ENCODE assay signal across 19 cellular contexts in genomic region chr14:51609251-51609986, GRCh38. TPM values are rescaled to one million over a fixed set of nuclear protein-coding genes. Genes with fewer than 3 reads are reported as not detected.
DNase-seq lines count a peak whose midpoint lies in the region; ATAC-seq, FAIRE-seq and TF ChIP-seq lines count a peak whose summit lies in the region.
"Had no signal": no experiment of that assay in that cellular context is flagged by ENCODE, and none has a peak within 500 bp of the region (broad histone marks: within the 10 kb centered on the region; RNA-seq: fewer than 3 reads in every experiment).

No MANE protein-coding gene starts in this region.

- intact Hi-C loops in sciatic nerve (cut with DNase I): no loop called here
- intact Hi-C loops in HepG2 (cut with micrococcal nuclease; ENCODE audit: unreplicated experiment): no loop called here

- TF ChIP-seq CTCF in HepG2 (CRISPR knock-in tag; IDR thresholded peaks at IDR 0.05): no peak

- POLR2A ChIA-PET in HepG2 (lab: Yijun Ruan, JAX): no interaction called here

- H3K4me2 ChIP-seq in HepG2 (ENCODE audit: low read depth, low read length): no peak overlapping the region

- H3K4me3 ChIP-seq in HepG2 (replicated peaks in 1 of 3; ENCODE audit: insufficient read depth in 1 of 3, low read depth in 2 of 3, low read length in 3 of 3): no peak overlapping the region
- H3K4me3 ChIP-seq: cardiac muscle cell, skin epidermis, transverse colon had no signal

- H4K20me1 ChIP-seq in HepG2 (ENCODE audit: insufficient read depth, low read length): no peaks in the 10 kb centered on the region

- no peaks in the 10 kb centered on the region for H3K36me3 ChIP-seq in HepG2 (replicated peaks in 1 of 2; ENCODE audit: control insufficient read depth in 1 of 2, insufficient read depth in 2 of 2, low read length in 2 of 2)
- H3K36me3 ChIP-seq: cardiac muscle cell, neutrophil, transverse colon had no signal

- no peak overlapping the region for H3K9ac ChIP-seq in HepG2 (ENCODE audit: insufficient read depth, low read depth, low read length)

- H3K79me2 ChIP-seq in HepG2 (ENCODE audit: insufficient read depth, low read length): no peaks in the 10 kb centered on the region

- no peaks in the 10 kb centered on the region for H3K9me3 ChIP-seq in HepG2 (ENCODE audit: low read length)
- H3K9me3 ChIP-seq: neutrophil, transverse colon had no signal

- H3K27me3 ChIP-seq in HepG2 (ENCODE audit: control insufficient read depth in 1 of 2, insufficient read depth in 2 of 2, low read length in 2 of 2): no peaks in the 10 kb centered on the region; a peak in 1 of 5 replicates
- H3K27me3 ChIP-seq: cardiac muscle cell, transverse colon had no signal

- no TSS peak for BruUV-seq in HepG2 (replicated peaks; lab: Mats Ljungman, UMichigan)

- in situ Hi-C loops in HepG2 (cut with HindIII; ENCODE audit: extremely low pct_ligation_motif_present, low pct_unique_long_range_greater_than_20kb): no loop called here

- FAIRE-seq in HepG2 (lab: Jason Lieb, UNC) (no peak), GM12891 (lab: Jason Lieb, UNC) (no peak)

- TF ChIP-seq EP300 in HepG2 (IDR thresholded peaks at IDR 0.05; ENCODE audit: low read depth in 2 of 2, low read length in 2 of 2): no peak
- TF ChIP-seq EP300 in HepG2 (CRISPR knock-in tag; IDR thresholded peaks at IDR 0.05; ENCODE audit: borderline replicate concordance): no peak

- CTCF ChIA-PET in HepG2 (lab: Yijun Ruan, JAX; ENCODE audit: low intra/inter-chr PET ratio, low total read pairs): no interaction called here

- TF ChIP-seq RAD21 in HepG2 (CRISPR knock-in tag; IDR thresholded peaks at IDR 0.05): no peak

- no peak overlapping the region for H3K27ac ChIP-seq in HepG2 (ENCODE audit: extremely low read length, insufficient read depth, low read length)
- H3K27ac ChIP-seq: cardiac muscle cell, neutrophil, transverse colon had no signal

- WGBS in HepG2 (ENCODE audit: low lambda C conversion rate): 57% methylated on average over 8 of the region's 8 CpGs

- peak; percentile 8 for ATAC-seq in GM21526 (IDR thresholded peaks at IDR 0.05; ENCODE audit: low FRiP score, unreplicated experiment)
- peak; percentile 24 for ATAC-seq in sciatic nerve
- no peak for ATAC-seq in HG03457 (IDR thresholded peaks at IDR 0.05; ENCODE audit: unreplicated experiment)
- no peak for ATAC-seq in HepG2
- ATAC-seq: activated CD4-positive, CD25-positive, alpha-beta regulatory T cell treated with anti-CD3 and anti-CD28 coated beads, Interleukin-2, amount 50 U/mL, for 24 hours; HCT116; stimulated activated memory B cell treated with anti-CD40 and anti-IgM and Interleukin-4, amounts not matched to agents 10 μg/mL and 1 μg/mL and 100 μg/mL, for 72 hours had no signal

- no peaks in the 10 kb centered on the region; the same call in 1 of the 2 replicates for H3K4me1 ChIP-seq in HepG2 (ENCODE audit: insufficient read depth, low read length)
- H3K4me1 ChIP-seq: transverse colon had no signal

- no peak overlapping the region for H2AFZ ChIP-seq in HepG2 (ENCODE audit: low read length)

- TF ChIP-seq POLR2A in HepG2 (IDR thresholded peaks at IDR 0.05; ENCODE audit: insufficient read depth in 1 of 2, low read depth in 2 of 2, low read length in 2 of 2): no peak
- TF ChIP-seq POLR2A in GM12891 (IDR thresholded peaks at IDR 0.05; ENCODE audit: low read depth, low read length): no peak

- DNase-seq in NCI-H226: peak; percentile 75
- DNase-seq in dermis blood vessel endothelial cell: peak; percentile 8
- DNase-seq in sciatic nerve (ENCODE audit: low spot score): no peak
- DNase-seq in NK-92 treated with Interleukin-12 subunit alpha and Interleukin-12 subunit beta, amount 100 ng/mL, for 24 hours (lab: John Stamatoyannopoulos, UW): no peak
- DNase-seq in HepG2 (ENCODE audit: low spot score): no peak
- DNase-seq in GM12891 (ENCODE audit: insufficient read length, low spot score): no peak
- DNase-seq: activated naive CD4-positive, alpha-beta T cell; mesendoderm; NCI-H524 treated with DMSO at 0.1 percent for 48 hours; T-helper 1 cell had no signal

TF ChIP-seq in HepG2, 621 proteins besides CTCF, POLR2A, EP300 and RAD21 (continues in another document):
- TF ChIP-seq ZNF850 (CRISPR knock-in tag; conservative IDR thresholded peaks at IDR 0.05) (no peak), ZKSCAN5 (CRISPR knock-in tag; IDR thresholded peaks at IDR 0.05) (no peak), SMYD3 (CRISPR knock-in tag; IDR thresholded peaks at IDR 0.05) (no peak), ZNF205 (CRISPR knock-in tag; IDR thresholded peaks at IDR 0.05) (no peak), STAT5B (CRISPR knock-in tag; IDR thresholded peaks at IDR 0.05) (no peak), HNF4A (CRISPR knock-in tag; IDR thresholded peaks at IDR 0.05) (no peak), FIP1L1 (IDR thresholded peaks at IDR 0.05; ENCODE audit: borderline replicate concordance, insufficient read depth, low read depth, low read length) (no peak), ZSCAN12 (CRISPR knock-in tag; IDR thresholded peaks at IDR 0.05) (no peak), SOX13 (IDR thresholded peaks at IDR 0.05) (no peak), SOX13 (CRISPR knock-in tag; conservative IDR thresholded peaks at IDR 0.05 in 1 of 2, IDR thresholded peaks at IDR 0.05 in 1 of 2) (no peak), RBAK (CRISPR knock-in tag; IDR thresholded peaks at IDR 0.05) (no peak), TSC22D2 (CRISPR knock-in tag; IDR thresholded peaks at IDR 0.05; ENCODE audit: borderline replicate concordance) (no peak), ZSCAN21 (CRISPR knock-in tag; IDR thresholded peaks at IDR 0.05; ENCODE audit: borderline replicate concordance) (no peak), ZNF891 (CRISPR knock-in tag; IDR thresholded peaks at IDR 0.05) (no peak), NFRKB (IDR thresholded peaks at IDR 0.05) (no peak)

TF ChIP-seq in GM12891, 5 proteins besides CTCF, POLR2A, EP300 and RAD21:
- TF ChIP-seq PAX5 (IDR thresholded peaks at IDR 0.05; ENCODE audit: insufficient read depth, low read length, severe bottlenecking) (no peak), SPI1 (IDR thresholded peaks at IDR 0.05; ENCODE audit: low read depth, low read length) (no peak), POU2F2 (IDR thresholded peaks at IDR 0.05; ENCODE audit: low read depth, low read length) (no peak), TAF1 (IDR thresholded peaks at IDR 0.05; ENCODE audit: low read depth, low read length) (no peak), POLR2AphosphoS5 (IDR thresholded peaks at IDR 0.05; ENCODE audit: low read depth, low read length) (no peak)
TF ChIP-seq in GM12891: peak in this region for 0.

RNA-seq across cellular contexts. Expression of gene FRMD6, which starts 42.3 kb away (rescaled TPM):
- total RNA-seq in dermis blood vessel endothelial cell (125 and 228 TPM in 2 replicates), sciatic nerve (52.0 TPM), HepG2 (2016; rRNA removed; fragmentation: Illumina TruSeq; extraction: Trizol) (5.4 and 6.8 TPM in 2 replicates)
- 2.0 TPM in 2 replicates for total RNA-seq in HepG2 (2016; cell fraction: cytosol; rRNA removed; fragmentation: Illumina TruSeq; extraction: Trizol; ENCODE audit: low read depth)
- 5.7 and 5.8 TPM in 2 replicates for total RNA-seq in HepG2 (2016; cell fraction: insoluble cytoplasmic fraction; rRNA removed; fragmentation: Illumina TruSeq; extraction: Trizol)
- 2.6 and 3.1 TPM in 2 replicates for total RNA-seq in HepG2 (2016; cell fraction: membrane; rRNA removed; fragmentation: Illumina TruSeq; extraction: Trizol)
- total RNA-seq in HepG2 (2016; cell fraction: nucleus; rRNA removed; fragmentation: Illumina TruSeq; extraction: Trizol): 6.2 and 6.7 TPM in 2 replicates
- 2.4 and 2.8 TPM in 2 replicates for polyA plus RNA-seq in HepG2 (2011; rRNA removed)
- 2.1 and 3.8 TPM in 2 replicates for polyA plus RNA-seq in HepG2 (2011; cell fraction: cytosol; rRNA removed)
- polyA plus RNA-seq in HepG2 (2011; cell fraction: nucleus; rRNA removed): 2.3 and 5.0 TPM in 2 replicates
- 1.7 and 1.9 TPM in 2 replicates for polyA plus RNA-seq in HepG2 (2012)
- 0.20 and 0.24 TPM in 2 replicates for polyA plus RNA-seq in HepG2 (2016; cell fraction: cytosol; fragmentation: Illumina TruSeq; extraction: Trizol; ENCODE audit: low read depth)
- polyA plus RNA-seq in HepG2 (2016; cell fraction: insoluble cytoplasmic fraction; fragmentation: Illumina TruSeq; extraction: Trizol; ENCODE audit: low read depth): 4.1 and 4.7 TPM in 2 replicates
- polyA plus RNA-seq in HepG2 (2016; cell fraction: membrane; fragmentation: Illumina TruSeq; extraction: Trizol; ENCODE audit: low read depth): 0.74 and 0.77 TPM in 2 replicates
- polyA plus RNA-seq in HepG2 (2016; cell fraction: nucleus; fragmentation: Illumina TruSeq; extraction: Trizol; ENCODE audit: insufficient read depth, low read depth): 3.5 and 3.8 TPM in 2 replicates
- 8.0 and 25.7 TPM in 2 replicates for polyA minus RNA-seq in HepG2 (2011; rRNA and poly(A)+ RNA removed; ENCODE audit: low replicate concordance)
- 3.9 and 4.9 TPM in 2 replicates for polyA minus RNA-seq in HepG2 (2011; cell fraction: cytosol; rRNA and poly(A)+ RNA removed)
- 11.9 and 14.0 TPM in 2 replicates for polyA minus RNA-seq in HepG2 (2011; cell fraction: nucleus; rRNA and poly(A)+ RNA removed)
- 0.15 TPM for polyA plus RNA-seq in GM12891 (2012; ENCODE audit: low read depth, missing spikeins)

Comparison
In these comparisons a context has a peak if more than half of its experiments do, and no peak if none do; other contexts are left out.
1. ATAC-seq: peak in GM21526 (single experiment) and sciatic nerve (single experiment); none in HG03457 (single experiment) and HepG2 (single experiment).
2. DNase-seq: peak in NCI-H226 (single experiment) and dermis blood vessel endothelial cell (single experiment); none in sciatic nerve (single experiment), NK-92 treated with Interleukin-12 subunit alpha and Interleukin-12 subunit beta, amount 100 ng/mL, for 24 hours (single experiment), HepG2 (single experiment) and GM12891 (single experiment).